Comparison of ENCODE assay signal across 26 cellular contexts in the genomic region with DNA sequence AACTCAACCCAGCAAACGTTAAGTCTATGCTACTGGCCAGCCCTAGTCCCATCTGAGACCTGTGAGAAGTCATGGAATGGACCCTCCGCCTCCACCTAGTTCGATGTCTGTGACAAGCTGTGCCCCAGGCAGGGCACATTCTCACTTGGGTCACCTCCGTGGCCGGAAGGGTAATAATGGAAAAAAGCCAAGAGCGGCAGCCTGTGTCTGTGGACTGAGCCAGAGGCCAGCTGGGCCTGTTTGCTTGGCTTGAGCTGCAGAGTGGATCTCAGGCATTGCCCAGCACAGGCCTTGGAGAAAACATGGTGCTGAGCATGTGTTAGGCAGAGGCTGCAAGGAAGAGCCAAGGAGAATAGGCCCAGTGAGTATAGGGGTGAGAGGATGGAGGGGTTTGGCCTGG.
"Had no signal": no experiment of that assay in that cellular context is flagged by ENCODE, and none has a peak within 500 bp of the region (broad histone marks: within the 10 kb centered on the region; RNA-seq: fewer than 3 reads in every experiment).

No MANE protein-coding gene starts in this region.

- H3K9me3 ChIP-seq: pancreas, uterus had no signal

- H3K27ac ChIP-seq: neutrophil, pancreas, stomach, upper lobe of left lung, uterus had no signal

- H3K36me3 ChIP-seq: neutrophil, pancreas, stomach, tibial nerve, upper lobe of left lung, uterus had no signal

- H3K27me3 Mint-ChIP-seq: memory B cell; naive B cell; natural killer cell treated with Interleukin-12 subunit alpha and Interleukin-12 subunit beta and Interleukin-15 and Interleukin-18, amount 100 ng/mL, for 72 hours; progenitor cell of endocrine pancreas had no signal

- H3K36me3 Mint-ChIP-seq: memory B cell, mesothelial cell of epicardium had no signal

- H3K27ac Mint-ChIP-seq: memory B cell; mesothelial cell of epicardium; naive B cell; natural killer cell treated with Interleukin-12 subunit alpha and Interleukin-12 subunit beta and Interleukin-15 and Interleukin-18, amount 100 ng/mL, for 72 hours; progenitor cell of endocrine pancreas had no signal

- H3K27me3 ChIP-seq: dorsolateral prefrontal cortex, neutrophil, pancreas, stomach, tibial nerve, upper lobe of left lung, uterus had no signal

- H3K4me3 ChIP-seq: dorsolateral prefrontal cortex, lung, mucosa of descending colon, pancreas, smooth muscle cell, stomach, tibial nerve, upper lobe of left lung, uterus had no signal

- H3K4me1 Mint-ChIP-seq: memory B cell, mesothelial cell of epicardium, naive B cell, neural crest cell had no signal

- H3K4me1 ChIP-seq: pancreas, stomach, upper lobe of left lung, uterus had no signal

- H3K4me3 Mint-ChIP-seq: memory B cell; mesothelial cell of epicardium; natural killer cell treated with Interleukin-12 subunit alpha and Interleukin-12 subunit beta and Interleukin-15 and Interleukin-18, amount 100 ng/mL, for 72 hours; neural crest cell had no signal

- ATAC-seq: left colon; mucosa of descending colon; natural killer cell treated with Interleukin-12 subunit alpha and Interleukin-12 subunit beta and Interleukin-15 and Interleukin-18, amount 100 ng/mL, for 72 hours; pancreas; sciatic nerve had no signal

- DNase-seq: effector CD4-positive, alpha-beta T cell; head of caudate nucleus; hippocampal formation; left colon; mucosa of descending colon; naive B cell; stimulated activated CD4-positive, alpha-beta T cell treated with anti-CD3 and anti-CD28 coated beads, Interleukin-12 subunit alpha, Interleukin-12 subunit beta, amount 100 ng/mL, for 4 hours; stimulated activated CD4-positive, alpha-beta T cell treated with anti-CD3 and anti-CD28 coated beads, Interleukin-1b, Interleukin-23, amount 100 ng/mL, for 48 hours; stimulated activated CD4-positive, alpha-beta T cell treated with anti-CD3 and anti-CD28 coated beads, Interleukin-4, amount 100 ng/mL, for 1 hour; stimulated activated CD8-positive, alpha-beta memory T cell treated with anti-CD3 and anti-CD28 coated beads, Interleukin-4, amount 100 ng/mL, for 48 hours; stimulated activated naive CD4-positive, alpha-beta T cell treated with Interleukin-2 at 50 U/mL for 16 hours; stomach; upper lobe of left lung; uterus had no signal
